In the genomic region with DNA sequence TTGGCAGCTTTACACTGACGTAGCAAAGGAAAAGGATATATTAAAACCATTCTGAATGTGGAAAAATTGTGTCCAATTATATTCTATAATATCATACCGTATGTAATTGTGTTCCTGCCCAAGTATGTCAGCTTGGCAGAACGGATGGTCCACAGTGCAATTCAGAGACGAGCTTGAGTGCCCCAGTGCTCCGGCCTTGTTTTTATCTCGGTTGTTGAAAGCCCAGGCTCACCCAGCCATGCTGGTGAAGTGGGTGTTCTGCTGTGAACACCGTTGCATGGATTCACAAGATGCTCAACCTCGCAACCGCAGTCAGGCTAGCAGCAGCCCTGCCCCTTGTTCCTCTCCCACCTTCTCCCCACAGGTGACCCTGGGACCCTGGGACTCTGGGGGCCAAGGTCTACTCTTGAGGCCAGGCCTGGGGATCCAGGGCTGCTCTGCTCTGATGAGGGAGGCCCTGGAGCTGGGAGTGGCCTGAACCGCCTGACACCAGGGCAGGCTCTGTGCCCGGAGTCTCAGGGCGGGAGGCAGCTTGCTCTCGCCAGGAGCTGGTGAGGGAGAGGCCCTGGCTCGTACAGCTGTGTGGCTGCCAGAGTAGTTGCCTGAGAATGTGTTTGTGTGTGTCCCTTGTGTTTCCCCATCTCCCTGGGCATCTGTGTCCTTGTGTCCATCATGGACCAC, we compare ENCODE assay signal across 10 cellular contexts. TPM values are rescaled to one million over a fixed set of nuclear protein-coding genes. Genes with fewer than 3 reads are reported as not detected.
DNase-seq lines count a peak whose midpoint lies in the region; ATAC-seq and TF ChIP-seq lines count a peak whose summit lies in the region.
"Had no signal": no experiment of that assay in that cellular context is flagged by ENCODE, and none has a peak within 500 bp of the region (broad histone marks: within the 10 kb centered on the region; RNA-seq: fewer than 3 reads in every experiment).

No MANE protein-coding gene starts in this region.

- H3K4me2 ChIP-seq in hepatocyte, result no peak overlapping the region

- no peaks in the 10 kb centered on the region for H3K9me3 ChIP-seq in ascending aorta
- H3K9me3 ChIP-seq in hepatocyte (ENCODE audit: low read depth), result no peaks in the 10 kb centered on the region
- no peaks in the 10 kb centered on the region for H3K9me3 ChIP-seq in WERI-Rb-1 (ENCODE audit: severe bottlenecking)

- peak overlapping the region; percentile 85 to 89 for H3K27ac ChIP-seq in ascending aorta
- H3K27ac ChIP-seq in hepatocyte, result peak overlapping the region; percentile 62
- H3K27ac ChIP-seq in WERI-Rb-1, result no peak overlapping the region

- peak overlapping the region; percentile 73 for H3K27ac Mint-ChIP-seq in progenitor cell of endocrine pancreas
- H3K27ac Mint-ChIP-seq: activated T-helper 17 cell treated with anti-CD3 and anti-CD28 coated beads, Interleukin-2, amount 50 U/mL, for 72 hours had no signal

- no peaks in the 10 kb centered on the region for H3K9me2 ChIP-seq in hepatocyte (replicated peaks; ENCODE audit: insufficient read depth)

- no peak overlapping the region for H2AFZ ChIP-seq in hepatocyte

- H3K4me1 ChIP-seq in ascending aorta (peaks cover 17 to 39% of the 10 kb centered on the region in 2 donors), hepatocyte (ENCODE audit: insufficient read depth) (peaks cover 52% of the 10 kb centered on the region)

- no peaks in the 10 kb centered on the region for H3K36me3 ChIP-seq in ascending aorta
- H3K36me3 ChIP-seq in hepatocyte (replicated peaks; ENCODE audit: insufficient read depth, low read depth), result no peaks in the 10 kb centered on the region
- H3K36me3 ChIP-seq in WERI-Rb-1, result peaks cover 55% of the 10 kb centered on the region

- TF ChIP-seq CTCF in AG10803 (conservative IDR thresholded peaks at IDR 0.05; ENCODE audit: low read length) (no peak), ascending aorta (IDR thresholded peaks at IDR 0.05) (no peak), hepatocyte (IDR thresholded peaks at IDR 0.05; ENCODE audit: poor library complexity) (no peak), progenitor cell of endocrine pancreas (IDR thresholded peaks at IDR 0.05; ENCODE audit: unreplicated experiment) (no peak), WERI-Rb-1 (IDR thresholded peaks at IDR 0.05; ENCODE audit: low read depth, low read length) (no peak)

- H3K36me3 Mint-ChIP-seq in progenitor cell of endocrine pancreas (ENCODE audit: insufficient read depth), result peaks cover 26% of the 10 kb centered on the region

- H3K79me2 ChIP-seq in hepatocyte, result peaks cover 80% of the 10 kb centered on the region

- no peak for ATAC-seq in GM18502 (IDR thresholded peaks at IDR 0.05; ENCODE audit: poor library complexity, unreplicated experiment)
- ATAC-seq: activated T-helper 17 cell treated with anti-CD3 and anti-CD28 coated beads, Interleukin-2, amount 50 U/mL, for 72 hours had no signal

- no peaks in the 10 kb centered on the region for H4K20me1 ChIP-seq in hepatocyte (ENCODE audit: insufficient read depth, poor library complexity, severe bottlenecking)

- H3K27me3 ChIP-seq in ascending aorta (no peaks in the 10 kb centered on the region), hepatocyte (no peaks in the 10 kb centered on the region), WERI-Rb-1 (ENCODE audit: insufficient read depth, low read depth, severe bottlenecking) (no peaks in the 10 kb centered on the region)

- WGBS in hepatocyte (ENCODE audit: low lambda C conversion rate, missing lambda C conversion rate), result 77% methylated on average over 14 of the region's 14 CpGs

- no peak overlapping the region for H3K4me3 Mint-ChIP-seq in progenitor cell of endocrine pancreas (ENCODE audit: low read depth)
- H3K4me3 Mint-ChIP-seq: activated T-helper 17 cell treated with anti-CD3 and anti-CD28 coated beads, Interleukin-2, amount 50 U/mL, for 72 hours had no signal

- no peaks in the 10 kb centered on the region for H3K9me3 Mint-ChIP-seq in progenitor cell of endocrine pancreas (ENCODE audit: low read depth)
- H3K9me3 Mint-ChIP-seq: activated T-helper 17 cell treated with anti-CD3 and anti-CD28 coated beads, Interleukin-2, amount 50 U/mL, for 72 hours had no signal

- peaks cover 71% of the 10 kb centered on the region for H3K4me1 Mint-ChIP-seq in progenitor cell of endocrine pancreas (ENCODE audit: low read depth)

- intact Hi-C loops in ascending aorta (cut with DNase I), result loop anchor here (1.0 to 5.0 kb wide), 2 partner anchors 12 to 280 kb away; a partner anchor contains a TSS

- H3K4me3 ChIP-seq in AG10803 (ENCODE audit: low read length) (no peak overlapping the region), ascending aorta (no peak overlapping the region), hepatocyte (no peak overlapping the region), WERI-Rb-1 (ENCODE audit: low read depth, low read length) (no peak overlapping the region)

- no peaks in the 10 kb centered on the region for H3K27me3 Mint-ChIP-seq in progenitor cell of endocrine pancreas

- DNase-seq in AG10803 (ENCODE audit: low read depth) (peak; percentile 77), ascending aorta (ENCODE audit: low spot score in 2 of 2) (peak; percentile 65 to 90), hepatocyte (ENCODE audit: low spot score) (peak; percentile 58), progenitor cell of endocrine pancreas (ENCODE audit: low spot score, unreplicated experiment) (no peak), NCI-H345 treated with DMSO at 0.1 percent for 48 hours (lab: John Stamatoyannopoulos, UW; ENCODE audit: unreplicated experiment) (no peak), dermis blood vessel endothelial cell (no peak), WERI-Rb-1 (no peak)
- DNase-seq: NCI-H1930 had no signal

RNA-seq across cellular contexts. Expression of a gene that starts 11.2 kb away (rescaled TPM):
- total RNA-seq in ascending aorta, result 43.6 TPM
- total RNA-seq in hepatocyte, result 75.7 and 115 TPM in 2 replicates
- polyA plus RNA-seq in hepatocyte, result 84.6 and 96.0 TPM in 2 replicates
- total RNA-seq in progenitor cell of endocrine pancreas, result 482 and 520 TPM in 2 replicates
- 108 and 353 TPM in 2 replicates for total RNA-seq in dermis blood vessel endothelial cell

Comparison
In these comparisons a context has a peak if more than half of its experiments do, and no peak if none do; other contexts are left out.
1. DNase-seq: peak in AG10803 (single experiment), ascending aorta (2 of 2) and hepatocyte (single experiment); none in progenitor cell of endocrine pancreas (single experiment), NCI-H345 treated with DMSO at 0.1 percent for 48 hours (single experiment), dermis blood vessel endothelial cell (single experiment) and WERI-Rb-1 (single experiment).